ENCODE assay signal across 8 cellular contexts in the genomic region with DNA sequence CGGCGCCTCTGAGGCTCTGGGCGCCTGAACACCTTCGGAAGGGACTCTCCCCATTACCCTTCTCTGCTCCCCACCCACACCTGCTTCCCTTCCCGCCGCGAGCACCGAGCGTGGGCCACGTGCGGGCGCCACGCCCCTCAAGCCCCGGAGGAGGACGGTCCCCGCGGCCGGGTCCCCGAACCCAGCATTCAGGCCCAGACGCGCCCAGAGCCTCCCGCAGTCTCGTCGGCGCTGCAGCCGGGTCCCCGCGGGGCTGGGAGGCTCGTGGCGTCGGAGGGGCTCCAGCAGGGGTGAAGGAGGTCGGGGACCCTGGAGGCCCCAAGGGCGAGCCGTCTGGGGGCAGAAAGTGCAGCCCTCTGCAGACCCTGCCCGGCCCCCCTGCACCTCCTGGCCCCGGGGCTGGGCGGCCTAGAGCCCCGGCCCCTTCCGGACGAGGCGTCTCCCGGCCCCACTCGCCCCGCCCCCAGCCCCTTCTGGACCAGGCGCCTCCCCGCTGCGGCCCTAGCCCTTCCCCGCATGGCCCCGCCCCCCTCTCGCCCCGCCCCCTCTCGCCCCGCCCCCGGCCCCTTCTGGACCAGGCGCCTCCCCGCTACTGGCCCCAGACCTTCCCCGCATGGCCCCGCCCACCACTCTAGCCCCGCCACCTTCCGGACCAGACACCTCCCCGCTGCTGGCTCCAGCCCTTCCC.
DNase-seq lines count a peak whose midpoint lies in the region; ATAC-seq and TF ChIP-seq lines count a peak whose summit lies in the region.

No MANE protein-coding gene starts in this region.

- ATAC-seq in HG03139 (IDR thresholded peaks at IDR 0.05; ENCODE audit: unreplicated experiment): peak; percentile 65

- H3K4me3 ChIP-seq in NT2/D1 (ENCODE audit: insufficient read length, low read depth) (peak overlapping the region; percentile 55), muscle layer of duodenum (ENCODE audit: low read depth in 1 of 2, low read length in 2 of 2) (peak overlapping the region; percentile 39 to 79)

- H3K27ac ChIP-seq in muscle layer of duodenum (ENCODE audit: low read length): no peak overlapping the region

- peak; percentile 34 to 66 for DNase-seq in NCI-H524 (lab: John Stamatoyannopoulos, UW)
- DNase-seq in NCI-H524 treated with DMSO at 0.1 percent for 48 hours (lab: John Stamatoyannopoulos, UW): no peak
- DNase-seq in NT2/D1 (ENCODE audit: low read depth, low spot score): peak; percentile 71
- DNase-seq in activated T-cell treated with anti-CD3 and anti-CD28 coated beads for 24 hours (ENCODE audit: low read depth): peak; percentile 80
- peak; percentile 93 to 95 for DNase-seq in erythroblast (lab: John Stamatoyannopoulos, UW)
- peak; percentile 69 to 80 for DNase-seq in stimulated activated CD8-positive, alpha-beta memory T cell treated with anti-CD3 and anti-CD28 coated beads, Interleukin-7, amount 100 ng/mL, for 4 hours (ENCODE audit: low read depth in 2 of 2)

- H3K4me1 ChIP-seq in NT2/D1 (ENCODE audit: insufficient read depth, insufficient read length): peaks cover 21% of the 10 kb centered on the region
- peaks cover 0 to 24% of the 10 kb centered on the region in 2 donors for H3K4me1 ChIP-seq in muscle layer of duodenum (ENCODE audit: control insufficient read depth in 1 of 2, insufficient read depth in 2 of 2, low read length in 2 of 2)

- H3K36me3 ChIP-seq in NT2/D1 (ENCODE audit: insufficient read depth, insufficient read length, low read length) (peaks cover 3% of the 10 kb centered on the region), muscle layer of duodenum (ENCODE audit: control insufficient read depth in 1 of 2, insufficient read depth in 2 of 2, low read length in 2 of 2) (no peaks in the 10 kb centered on the region)

- H3K9ac ChIP-seq in NT2/D1 (ENCODE audit: insufficient read length, low read depth): peak overlapping the region; percentile 78

- no peak for TF ChIP-seq POLR2A in erythroblast (IDR thresholded peaks at IDR 0.05; ENCODE audit: low read length)

- H3K9me3 ChIP-seq in NT2/D1 (ENCODE audit: insufficient read depth, low read length) (no peaks in the 10 kb centered on the region), muscle layer of duodenum (ENCODE audit: control insufficient read depth in 1 of 2, low read length in 2 of 2) (no peaks in the 10 kb centered on the region)

- H3K27me3 ChIP-seq in NT2/D1 (ENCODE audit: insufficient read depth, insufficient read length): peaks cover 12% of the 10 kb centered on the region
- H3K27me3 ChIP-seq in muscle layer of duodenum (ENCODE audit: low read depth, low read length): no peaks in the 10 kb centered on the region
